In the genomic region with DNA sequence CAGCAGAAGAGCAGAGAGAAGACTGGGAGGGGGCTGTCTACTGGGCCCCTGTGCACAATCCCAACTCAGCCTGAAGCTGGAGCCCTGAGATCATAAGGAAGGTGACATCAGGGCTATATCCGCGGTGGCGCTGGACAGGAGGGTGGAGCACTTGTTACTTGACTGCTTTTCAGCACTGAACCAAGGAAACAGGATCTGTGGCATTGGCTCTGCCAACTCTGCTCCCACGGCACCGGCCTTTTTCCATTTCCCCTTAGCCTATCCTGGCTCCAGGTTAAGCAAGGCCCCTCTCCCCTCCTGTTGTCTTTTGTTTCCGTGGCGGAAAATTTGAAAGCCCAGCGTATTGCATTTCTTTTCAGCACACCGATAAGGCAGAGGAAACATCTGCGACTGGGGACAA, we compare ENCODE assay signal across 15 cellular contexts.
DNase-seq lines count a peak whose midpoint lies in the region; ATAC-seq and TF ChIP-seq lines count a peak whose summit lies in the region.
"Had no signal": no experiment of that assay in that cellular context is flagged by ENCODE, and none has a peak within 500 bp of the region (broad histone marks: within the 10 kb centered on the region; RNA-seq: fewer than 3 reads in every experiment).

No MANE protein-coding gene starts in this region.

- H3K27ac Mint-ChIP-seq in neural progenitor cell, result peak overlapping the region; percentile 89
- H3K27ac Mint-ChIP-seq: activated B cell treated with CpG ODN at 0.5 μM for 24 hours; stimulated activated memory B cell treated with anti-CD40 and anti-IgM and Interleukin-4, amounts not matched to agents 10 μg/mL and 1 μg/mL and 100 μg/mL, for 72 hours had no signal

- peaks cover 16% of the 10 kb centered on the region for H3K4me1 Mint-ChIP-seq in neural progenitor cell
- H3K4me1 Mint-ChIP-seq: activated B cell treated with CpG ODN at 0.5 μM for 24 hours; stimulated activated memory B cell treated with anti-CD40 and anti-IgM and Interleukin-4, amounts not matched to agents 10 μg/mL and 1 μg/mL and 100 μg/mL, for 72 hours had no signal

- H3K4me1 ChIP-seq in body of pancreas (peaks cover 6% of the 10 kb centered on the region), right atrium auricular region (peaks cover 0 to 17% of the 10 kb centered on the region in 2 donors), neural progenitor cell (peaks cover 10% of the 10 kb centered on the region), Peyer's patch (no peaks in the 10 kb centered on the region), PC-9 (replicated peaks; ENCODE audit: insufficient read depth) (no peaks in the 10 kb centered on the region)

- H3K36me3 ChIP-seq in body of pancreas (replicated peaks in 1 of 2; ENCODE audit: insufficient read depth in 1 of 2, low read depth in 2 of 2) (no peaks in the 10 kb centered on the region), right atrium auricular region (no peaks in the 10 kb centered on the region), neural progenitor cell (no peaks in the 10 kb centered on the region), Peyer's patch (no peaks in the 10 kb centered on the region), PC-9 (ENCODE audit: low read depth) (no peaks in the 10 kb centered on the region)

- 36 to 49% methylated on average over 10 of the region's 10 CpGs for WGBS in body of pancreas, 2 donors

- no peaks in the 10 kb centered on the region for H4K20me1 ChIP-seq in neural progenitor cell (ENCODE audit: low read depth)
- H4K20me1 ChIP-seq in PC-9 (ENCODE audit: insufficient read depth), result no peaks in the 10 kb centered on the region

- H3F3A ChIP-seq in neural progenitor cell (ENCODE audit: low read depth) (no peaks in the 10 kb centered on the region), PC-9 (ENCODE audit: insufficient read depth, low read depth) (no peaks in the 10 kb centered on the region; the same call in 1 of the 2 replicates)

- no peaks in the 10 kb centered on the region for H3K36me3 Mint-ChIP-seq in neural progenitor cell
- H3K36me3 Mint-ChIP-seq: stimulated activated memory B cell treated with anti-CD40 and anti-IgM and Interleukin-4, amounts not matched to agents 10 μg/mL and 1 μg/mL and 100 μg/mL, for 72 hours had no signal

- no peaks in the 10 kb centered on the region for H3K27me3 ChIP-seq in body of pancreas
- H3K27me3 ChIP-seq in right atrium auricular region, result no peaks in the 10 kb centered on the region
- peaks cover 16% of the 10 kb centered on the region for H3K27me3 ChIP-seq in neural progenitor cell
- H3K27me3 ChIP-seq in Peyer's patch, result no peaks in the 10 kb centered on the region
- H3K27me3 ChIP-seq in PC-9 (ENCODE audit: insufficient read depth, low read depth), result no peaks in the 10 kb centered on the region

- no TSS peak for BruUV-seq in PC-9 (replicated peaks; lab: Mats Ljungman, UMichigan)

- DNase-seq in DMS153 (lab: John Stamatoyannopoulos, UW) (peak; percentile 57), body of pancreas (peak in 1 of 4 donors; percentile 11), right atrium auricular region (ENCODE audit: low spot score) (peak; percentile 63), neural progenitor cell (ENCODE audit: low spot score) (peak; percentile 30), Peyer's patch (no peak), PC-9 (no peak), NCI-H1436 treated with DMSO at 0.1 percent for 48 hours (lab: John Stamatoyannopoulos, UW) (no peak)
- DNase-seq: activated B cell treated with CpG ODN at 0.5 μM for 24 hours, activated gamma-delta T cell, NCI-H2171 treated with DMSO at 0.1 percent for 48 hours, NCI-H774, occipital lobe had no signal

- no peak for TF ChIP-seq POLR2A in body of pancreas (IDR thresholded peaks at IDR 0.05)
- no peak for TF ChIP-seq POLR2A in Peyer's patch (IDR thresholded peaks at IDR 0.05)

- no peak overlapping the region for H3K9ac ChIP-seq in neural progenitor cell

- H3K27ac ChIP-seq in body of pancreas (no peak overlapping the region), right atrium auricular region (no peak overlapping the region), neural progenitor cell (no peak overlapping the region), Peyer's patch (no peak overlapping the region), PC-9 (no peak overlapping the region)
- H3K27ac ChIP-seq: skin epidermis had no signal

- no peak overlapping the region for H3K4me3 ChIP-seq in body of pancreas
- peak overlapping the region in 1 of 2 donors; percentile 11 for H3K4me3 ChIP-seq in right atrium auricular region
- H3K4me3 ChIP-seq in neural progenitor cell, result no peak overlapping the region
- H3K4me3 ChIP-seq in Peyer's patch, result no peak overlapping the region
- no peak overlapping the region for H3K4me3 ChIP-seq in PC-9
- H3K4me3 ChIP-seq: skin epidermis had no signal

- no peak overlapping the region for H3K4me3 Mint-ChIP-seq in neural progenitor cell
- H3K4me3 Mint-ChIP-seq: activated B cell treated with CpG ODN at 0.5 μM for 24 hours; stimulated activated memory B cell treated with anti-CD40 and anti-IgM and Interleukin-4, amounts not matched to agents 10 μg/mL and 1 μg/mL and 100 μg/mL, for 72 hours had no signal

- CTCF ChIA-PET in PC-9 (lab: Charles Lee), result no interaction called here

- H3K27me3 Mint-ChIP-seq in neural progenitor cell (ENCODE audit: insufficient read depth, low read depth), result peaks cover 9% of the 10 kb centered on the region
- H3K27me3 Mint-ChIP-seq: stimulated activated memory B cell treated with anti-CD40 and anti-IgM and Interleukin-4, amounts not matched to agents 10 μg/mL and 1 μg/mL and 100 μg/mL, for 72 hours had no signal

- intact Hi-C loops in body of pancreas (cut with DNase I) (no loop called here), PC-9 (cut with micrococcal nuclease; ENCODE audit: unreplicated experiment) (no loop called here)

- H3K9me3 ChIP-seq in body of pancreas (no peaks in the 10 kb centered on the region), right atrium auricular region (peaks cover 0 to 4% of the 10 kb centered on the region in 2 donors), neural progenitor cell (ENCODE audit: low read depth) (no peaks in the 10 kb centered on the region), Peyer's patch (no peaks in the 10 kb centered on the region), PC-9 (ENCODE audit: insufficient read depth, low read depth) (no peaks in the 10 kb centered on the region)

- H3K79me2 ChIP-seq in neural progenitor cell (ENCODE audit: low read depth) (no peaks in the 10 kb centered on the region), PC-9 (ENCODE audit: low read depth) (no peaks in the 10 kb centered on the region)

- TF ChIP-seq CTCF in body of pancreas (IDR thresholded peaks at IDR 0.05), result no peak
- TF ChIP-seq CTCF in right atrium auricular region (IDR thresholded peaks at IDR 0.05), result no peak
- TF ChIP-seq CTCF in neural progenitor cell (IDR thresholded peaks at IDR 0.05), result no peak
- TF ChIP-seq CTCF in Peyer's patch (IDR thresholded peaks at IDR 0.05), result no peak
- TF ChIP-seq CTCF in PC-9 (conservative IDR thresholded peaks at IDR 0.05), result no peak

- no peaks in the 10 kb centered on the region for H3K9me2 ChIP-seq in PC-9 (ENCODE audit: insufficient read depth)

- POLR2A ChIA-PET in PC-9 (lab: Charles Lee; ENCODE audit: unreplicated experiment), result no interaction called here

- peak overlapping the region; percentile 69 for H2AFZ ChIP-seq in neural progenitor cell (replicated peaks)
- H2AFZ ChIP-seq in PC-9, result no peak overlapping the region

- H3K9me3 Mint-ChIP-seq in neural progenitor cell, result peaks cover 16% of the 10 kb centered on the region
- H3K9me3 Mint-ChIP-seq: activated B cell treated with CpG ODN at 0.5 μM for 24 hours had no signal

- H3K4me2 ChIP-seq in neural progenitor cell, result peak overlapping the region; percentile 40
- no peak overlapping the region for H3K4me2 ChIP-seq in PC-9

- ATAC-seq in body of pancreas, result peak; percentile 42
- ATAC-seq in GM21576 (IDR thresholded peaks at IDR 0.05; ENCODE audit: unreplicated experiment), result no peak
- ATAC-seq: stimulated activated memory B cell treated with anti-CD40 and anti-IgM and Interleukin-4, amounts not matched to agents 10 μg/mL and 1 μg/mL and 100 μg/mL, for 72 hours had no signal

Comparison
In these comparisons a context has a peak if more than half of its experiments do, and no peak if none do; other contexts are left out.
1. DNase-seq: peak in DMS153 (single experiment), right atrium auricular region (single experiment) and neural progenitor cell (single experiment); none in Peyer's patch (0 of 3), PC-9 (0 of 2) and NCI-H1436 treated with DMSO at 0.1 percent for 48 hours (single experiment).